In the genomic region with DNA sequence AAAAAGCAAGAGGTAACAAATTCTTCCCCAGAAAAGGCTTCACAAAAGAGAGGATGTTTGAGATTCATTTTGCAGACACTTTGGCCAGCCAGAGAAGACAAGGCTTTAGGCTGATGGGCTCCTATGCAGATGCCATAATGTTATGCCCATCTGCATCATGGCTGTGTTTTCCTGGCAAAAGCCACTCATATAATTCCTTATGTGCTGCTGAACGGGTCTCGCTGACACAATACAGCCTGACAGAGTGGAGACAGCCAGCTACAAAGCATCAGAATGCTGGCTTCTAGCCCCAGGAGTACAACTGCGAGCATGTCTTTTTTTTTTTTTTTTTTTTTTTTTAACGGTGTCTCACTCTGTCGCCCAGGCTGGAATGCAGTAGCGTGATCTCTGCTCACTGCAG, we compare ENCODE assay signal across 31 cellular contexts.
DNase-seq lines count a peak whose midpoint lies in the region; ATAC-seq and TF ChIP-seq lines count a peak whose summit lies in the region.
"Had no signal": no experiment of that assay in that cellular context is flagged by ENCODE, and none has a peak within 500 bp of the region (broad histone marks: within the 10 kb centered on the region; RNA-seq: fewer than 3 reads in every experiment).

No MANE protein-coding gene starts in this region.

- no peaks in the 10 kb centered on the region for H3K27me3 Mint-ChIP-seq in activated CD8-positive, alpha-beta T cell treated with anti-CD3 and anti-CD28 coated beads, Interleukin-2, amount 10 ng/mL, durations not matched to agents 7 days and 5 days (ENCODE audit: low read depth)
- H3K27me3 Mint-ChIP-seq in activated CD8-positive, alpha-beta T cell treated with anti-CD3 and anti-CD28 coated beads for 36 hours = no peaks in the 10 kb centered on the region
- H3K27me3 Mint-ChIP-seq in activated T-helper 17 cell treated with anti-CD3 and anti-CD28 coated beads, Interleukin-2, amount 50 U/mL, for 72 hours = no peaks in the 10 kb centered on the region
- H3K27me3 Mint-ChIP-seq: activated CD4-positive, alpha-beta T cell treated with anti-CD3 and anti-CD28 coated beads, Interleukin-2, amount 10 ng/mL, durations not matched to agents 7 days and 5 days; CD4-positive, CD25-positive, alpha-beta regulatory T cell; central memory CD8-positive, alpha-beta T cell; dendritic cell treated with granulocyte-macrophage colony-stimulating factor and Interleukin-4, amounts not matched to agents 40 ng/mL and 50 ng/mL, for 4 days; naive thymus-derived CD8-positive, alpha-beta T cell; stimulated activated naive B cell treated with anti-CD40 and anti-IgM and Interleukin-4, amounts not matched to agents 10 μg/mL and 1 μg/mL and 100 μg/mL, for 72 hours had no signal

- ATAC-seq in activated CD8-positive, alpha-beta T cell treated with anti-CD3 and anti-CD28 coated beads, Interleukin-2, amount 10 ng/mL, durations not matched to agents 7 days and 5 days = no peak
- no peak for ATAC-seq in activated CD8-positive, alpha-beta T cell treated with anti-CD3 and anti-CD28 coated beads for 36 hours
- ATAC-seq in activated T-helper 17 cell treated with anti-CD3 and anti-CD28 coated beads, Interleukin-2, amount 50 U/mL, for 72 hours (replicated peaks) = peak; percentile 32
- ATAC-seq: esophagus mucosa; GM23338; heart left ventricle; lower lobe of right lung; naive thymus-derived CD8-positive, alpha-beta T cell had no signal

- H3K9me3 Mint-ChIP-seq in activated CD8-positive, alpha-beta T cell treated with anti-CD3 and anti-CD28 coated beads, Interleukin-2, amount 10 ng/mL, durations not matched to agents 7 days and 5 days (ENCODE audit: insufficient read depth) = peaks cover 29% of the 10 kb centered on the region
- H3K9me3 Mint-ChIP-seq in activated CD8-positive, alpha-beta T cell treated with anti-CD3 and anti-CD28 coated beads for 36 hours = peaks cover 23% of the 10 kb centered on the region
- H3K9me3 Mint-ChIP-seq in activated T-helper 17 cell treated with anti-CD3 and anti-CD28 coated beads, Interleukin-2, amount 50 U/mL, for 72 hours = peaks cover 28% of the 10 kb centered on the region

- no peak overlapping the region for H3K27ac Mint-ChIP-seq in activated CD8-positive, alpha-beta T cell treated with anti-CD3 and anti-CD28 coated beads, Interleukin-2, amount 10 ng/mL, durations not matched to agents 7 days and 5 days
- no peak overlapping the region for H3K27ac Mint-ChIP-seq in activated CD8-positive, alpha-beta T cell treated with anti-CD3 and anti-CD28 coated beads for 36 hours
- H3K27ac Mint-ChIP-seq in activated T-helper 17 cell treated with anti-CD3 and anti-CD28 coated beads, Interleukin-2, amount 50 U/mL, for 72 hours = no peak overlapping the region
- H3K27ac Mint-ChIP-seq: activated CD4-positive, alpha-beta T cell treated with anti-CD3 and anti-CD28 coated beads, Interleukin-2, amount 10 ng/mL, durations not matched to agents 7 days and 5 days; activated T-helper 2 cell treated with anti-CD3 and anti-CD28 coated beads, Interferon-gamma antibody, Interleukin-2, Interleukin-4, amounts not matched to agents 10 μg/mL and 5 μg/mL and 100 μg/mL, durations not matched to agents 14 hours and 24 hours and 36 hours; CD4-positive, CD25-positive, alpha-beta regulatory T cell; dendritic cell treated with granulocyte-macrophage colony-stimulating factor and Interleukin-4, amounts not matched to agents 40 ng/mL and 50 ng/mL, for 4 days; endodermal cell; GM23338; naive thymus-derived CD8-positive, alpha-beta T cell; stimulated activated naive B cell treated with anti-CD40 and anti-IgM and Interleukin-4, amounts not matched to agents 10 μg/mL and 1 μg/mL and 100 μg/mL, for 72 hours had no signal

- CTCF ChIA-PET in activated CD8-positive, alpha-beta T cell treated with anti-CD3 and anti-CD28 coated beads, Interleukin-2, amount 10 ng/mL, durations not matched to agents 7 days and 5 days (lab: Charles Lee) = no interaction called here
- CTCF ChIA-PET in activated CD8-positive, alpha-beta T cell treated with anti-CD3 and anti-CD28 coated beads for 36 hours (lab: Charles Lee) = no interaction called here

- no peak overlapping the region for H3K4me3 ChIP-seq in stomach
- H3K4me3 ChIP-seq: GM23338, heart left ventricle, lower lobe of right lung, testis, uterus had no signal

- no peak for TF ChIP-seq CTCF in activated CD8-positive, alpha-beta T cell treated with anti-CD3 and anti-CD28 coated beads for 36 hours (IDR thresholded peaks at IDR 0.05)
- TF ChIP-seq CTCF in stomach (IDR thresholded peaks at IDR 0.05) = no peak

- H3K4me1 Mint-ChIP-seq in activated CD8-positive, alpha-beta T cell treated with anti-CD3 and anti-CD28 coated beads, Interleukin-2, amount 10 ng/mL, durations not matched to agents 7 days and 5 days (ENCODE audit: low read depth) = no peaks in the 10 kb centered on the region
- H3K4me1 Mint-ChIP-seq in activated CD8-positive, alpha-beta T cell treated with anti-CD3 and anti-CD28 coated beads for 36 hours (ENCODE audit: low read depth) = no peaks in the 10 kb centered on the region
- H3K4me1 Mint-ChIP-seq in activated T-helper 17 cell treated with anti-CD3 and anti-CD28 coated beads, Interleukin-2, amount 50 U/mL, for 72 hours = no peaks in the 10 kb centered on the region
- H3K4me1 Mint-ChIP-seq: activated CD4-positive, alpha-beta T cell treated with anti-CD3 and anti-CD28 coated beads, Interleukin-2, amount 10 ng/mL, durations not matched to agents 7 days and 5 days; CD4-positive, CD25-positive, alpha-beta regulatory T cell; central memory CD8-positive, alpha-beta T cell; endodermal cell; GM23338; naive thymus-derived CD8-positive, alpha-beta T cell; stimulated activated naive B cell treated with anti-CD40 and anti-IgM and Interleukin-4, amounts not matched to agents 10 μg/mL and 1 μg/mL and 100 μg/mL, for 72 hours had no signal

- no peaks in the 10 kb centered on the region for H3K36me3 Mint-ChIP-seq in activated CD8-positive, alpha-beta T cell treated with anti-CD3 and anti-CD28 coated beads, Interleukin-2, amount 10 ng/mL, durations not matched to agents 7 days and 5 days (ENCODE audit: low read depth)
- H3K36me3 Mint-ChIP-seq in activated CD8-positive, alpha-beta T cell treated with anti-CD3 and anti-CD28 coated beads for 36 hours (ENCODE audit: low read depth) = no peaks in the 10 kb centered on the region
- H3K36me3 Mint-ChIP-seq in activated T-helper 17 cell treated with anti-CD3 and anti-CD28 coated beads, Interleukin-2, amount 50 U/mL, for 72 hours (ENCODE audit: low read depth) = no peaks in the 10 kb centered on the region
- H3K36me3 Mint-ChIP-seq: CD4-positive, CD25-positive, alpha-beta regulatory T cell had no signal

- H3K27me3 ChIP-seq in stomach = no peaks in the 10 kb centered on the region
- H3K27me3 ChIP-seq: heart left ventricle, testis, uterus had no signal

- intact Hi-C loops in activated CD8-positive, alpha-beta T cell treated with anti-CD3 and anti-CD28 coated beads for 36 hours (cut with micrococcal nuclease) = no loop called here
- intact Hi-C loops in stomach (cut with DNase I; ENCODE audit: low total_unique reads) = no loop called here

- H3K36me3 ChIP-seq in stomach = no peaks in the 10 kb centered on the region
- H3K36me3 ChIP-seq: heart left ventricle, lower lobe of right lung, uterus had no signal

- WGBS in stomach, 5 donors = 53 to 82% (median 79%) methylated on average over 4 to 6 of the region's 6 CpGs

- no peak for TF ChIP-seq EP300 in stomach (IDR thresholded peaks at IDR 0.05)

- H3K4me3 Mint-ChIP-seq in activated CD8-positive, alpha-beta T cell treated with anti-CD3 and anti-CD28 coated beads, Interleukin-2, amount 10 ng/mL, durations not matched to agents 7 days and 5 days = no peak overlapping the region
- H3K4me3 Mint-ChIP-seq in activated CD8-positive, alpha-beta T cell treated with anti-CD3 and anti-CD28 coated beads for 36 hours = no peak overlapping the region
- no peak overlapping the region for H3K4me3 Mint-ChIP-seq in activated T-helper 17 cell treated with anti-CD3 and anti-CD28 coated beads, Interleukin-2, amount 50 U/mL, for 72 hours
- H3K4me3 Mint-ChIP-seq: activated CD4-positive, alpha-beta T cell treated with anti-CD3 and anti-CD28 coated beads, Interleukin-2, amount 10 ng/mL, durations not matched to agents 7 days and 5 days; CD4-positive, CD25-positive, alpha-beta regulatory T cell; central memory CD8-positive, alpha-beta T cell; dendritic cell treated with granulocyte-macrophage colony-stimulating factor and Interleukin-4, amounts not matched to agents 40 ng/mL and 50 ng/mL, for 4 days; endodermal cell; GM23338; naive thymus-derived CD8-positive, alpha-beta T cell; stimulated activated naive B cell treated with anti-CD40 and anti-IgM and Interleukin-4, amounts not matched to agents 10 μg/mL and 1 μg/mL and 100 μg/mL, for 72 hours had no signal

- no peak for TF ChIP-seq POLR2A in stomach (IDR thresholded peaks at IDR 0.05)

- POLR2A ChIA-PET in activated CD8-positive, alpha-beta T cell treated with anti-CD3 and anti-CD28 coated beads, Interleukin-2, amount 10 ng/mL, durations not matched to agents 7 days and 5 days (lab: Charles Lee) = no interaction called here
- POLR2A ChIA-PET in activated CD8-positive, alpha-beta T cell treated with anti-CD3 and anti-CD28 coated beads for 36 hours (lab: Charles Lee) = no interaction called here

- no peaks in the 10 kb centered on the region for H3K4me1 ChIP-seq in stomach
- H3K4me1 ChIP-seq: heart left ventricle, lower lobe of right lung, uterus had no signal

- H3K27ac ChIP-seq in stomach = no peak overlapping the region
- H3K27ac ChIP-seq: heart left ventricle, HL-60, lower lobe of right lung, testis, uterus, VCaP had no signal

- DNase-seq in DMS53 (lab: John Stamatoyannopoulos, UW) (peak; percentile 14), DMS53 treated with DMSO at 0.1 percent for 48 hours (lab: John Stamatoyannopoulos, UW; ENCODE audit: unreplicated experiment) (no peak), NCI-H1694 (lab: John Stamatoyannopoulos, UW) (peak; percentile 92), germinal center (ENCODE audit: low spot score) (no peak), stomach (no peak)
- DNase-seq in activated CD8-positive, alpha-beta T cell treated with anti-CD3 and anti-CD28 coated beads, Interleukin-2, amount 10 ng/mL, durations not matched to agents 7 days and 5 days = peak; percentile 21
- no peak for DNase-seq in activated CD8-positive, alpha-beta T cell treated with anti-CD3 and anti-CD28 coated beads for 36 hours
- DNase-seq: activated CD4-positive, alpha-beta T cell treated with anti-CD3 and anti-CD28 coated beads, Interleukin-2, amount 10 ng/mL, durations not matched to agents 7 days and 5 days; activated CD8-positive, alpha-beta memory T cell treated with anti-CD3 and anti-CD28 coated beads, Interleukin-2, amount 50 U/mL, for 4 hours; CD4-positive, CD25-positive, alpha-beta regulatory T cell; endodermal cell; foreskin fibroblast; heart left ventricle; Karpas-422; lower lobe of right lung; naive thymus-derived CD8-positive, alpha-beta T cell; NCI-H1048; nucleus accumbens; stimulated activated CD4-positive, alpha-beta T cell treated with anti-CD3 and anti-CD28 coated beads, Interleukin-4, amount 100 ng/mL, for 4 hours; stimulated activated naive B cell treated with anti-CD40 and anti-IgM and Interleukin-4, amounts not matched to agents 10 μg/mL and 1 μg/mL and 100 μg/mL, for 72 hours; T-helper 9 cell; testis; uterus had no signal

- H3K9me3 ChIP-seq in stomach = peaks cover 0 to 22% (median 0%) of the 10 kb centered on the region in 4 donors
- H3K9me3 ChIP-seq: lower lobe of right lung, testis, uterus had no signal

Comparison
In these comparisons a context has a peak if more than half of its experiments do, and no peak if none do; other contexts are left out.
1. DNase-seq: peak in DMS53 (single experiment), activated CD8-positive, alpha-beta T cell treated with anti-CD3 and anti-CD28 coated beads, Interleukin-2, amount 10 ng/mL, durations not matched to agents 7 days and 5 days (single experiment) and NCI-H1694 (single experiment); none in DMS53 treated with DMSO at 0.1 percent for 48 hours (single experiment), activated CD8-positive, alpha-beta T cell treated with anti-CD3 and anti-CD28 coated beads for 36 hours (single experiment), germinal center (single experiment) and stomach (single experiment).